6 cellular contexts compared by ENCODE assay signal in genomic region chr4:2186865-2187172, GRCh38.
"Had no signal": no experiment of that assay in that cellular context is flagged by ENCODE, and none has a peak within 500 bp of the region (broad histone marks: within the 10 kb centered on the region; RNA-seq: fewer than 3 reads in every experiment).

No MANE protein-coding gene starts in this region.

- H3K27ac ChIP-seq: GM23248 had no signal

- H3K36me3 ChIP-seq: HAP-1 had no signal

- H3K9ac ChIP-seq: GM23248 had no signal

- FAIRE-seq: H54 had no signal

- H3K4me2 ChIP-seq: GM23338 had no signal

- H2AFZ ChIP-seq: GM23248, GM23338 had no signal

- H3K4me3 ChIP-seq: GM23248, GM23338, HAP-1 had no signal

- DNase-seq: GM23248, GOT3, HCEC 1CT had no signal
